ENCODE assay signal across 7 cellular contexts in genomic region chr1:3623441-3624150, GRCh38. TPM values are rescaled to one million over a fixed set of nuclear protein-coding genes. Genes with fewer than 3 reads are reported as not detected.
DNase-seq lines count a peak whose midpoint lies in the region; ATAC-seq lines count a peak whose summit lies in the region.

No MANE protein-coding gene starts in this region.

- peak overlapping the region; percentile 73 for H3K4me3 ChIP-seq in Jurkat, Clone E6-1 (ENCODE audit: low read length)
- peak overlapping the region; percentile 85 to 99 (median 90) for H3K4me3 ChIP-seq in subcutaneous abdominal adipose tissue (ENCODE audit: low read depth in 1 of 5, low read length in 5 of 5)

- H3K9me3 ChIP-seq in subcutaneous abdominal adipose tissue (ENCODE audit: control insufficient read depth in 5 of 5, low read length in 5 of 5): no peaks in the 10 kb centered on the region

- H3K9ac ChIP-seq in subcutaneous abdominal adipose tissue (ENCODE audit: low read length in 5 of 5): peak overlapping the region; percentile 42 to 87 (median 60)

- H3K27ac ChIP-seq in angular gyrus (ENCODE audit: low read depth, low read length) (peak overlapping the region; percentile 83), subcutaneous abdominal adipose tissue (ENCODE audit: low read depth, low read length) (peak overlapping the region; percentile 54)

- peaks cover 0 to 2% (median 0%) of the 10 kb centered on the region in 5 donors for H3K27me3 ChIP-seq in subcutaneous abdominal adipose tissue (ENCODE audit: control insufficient read depth in 5 of 5, insufficient read depth in 4 of 5, low read length in 5 of 5)

- H3K36me3 ChIP-seq in subcutaneous abdominal adipose tissue (ENCODE audit: control insufficient read depth in 5 of 5, insufficient read depth in 5 of 5, low read length in 5 of 5): peaks cover 0 to 17% (median 15%) of the 10 kb centered on the region in 5 donors

- ATAC-seq in HG02678 (IDR thresholded peaks at IDR 0.05; ENCODE audit: unreplicated experiment) (no peak), HG03342 (IDR thresholded peaks at IDR 0.05; ENCODE audit: unreplicated experiment) (no peak)

- peaks cover 15 to 43% (median 30%) of the 10 kb centered on the region in 5 donors for H3K4me1 ChIP-seq in subcutaneous abdominal adipose tissue (ENCODE audit: control insufficient read depth in 5 of 5, insufficient read depth in 5 of 5, low read length in 5 of 5)

- DNase-seq in Jurkat, Clone E6-1 (ENCODE audit: low read depth, low spot score): no peak
- peak; percentile 7 for DNase-seq in kidney tubule cell (ENCODE audit: low spot score)
- DNase-seq in stimulated activated naive CD4-positive, alpha-beta T cell treated with Interleukin-2 at 50 U/mL for 16 hours (lab: John Stamatoyannopoulos, UW): no peak

RNA-seq across cellular contexts. Expression of gene TPRG1L, which starts 1.2 kb away (rescaled TPM):
- 21.3 TPM for polyA plus RNA-seq in Jurkat, Clone E6-1 (2012; ENCODE audit: insufficient read depth, insufficient read length)

RNA-seq across cellular contexts. Expression of gene MEGF6, which starts 12.3 kb away (rescaled TPM):
- polyA plus RNA-seq in Jurkat, Clone E6-1 (2012; ENCODE audit: insufficient read depth, insufficient read length): 1.7 TPM

RNA-seq across cellular contexts. Expression of gene WRAP73, which starts 26.3 kb away (rescaled TPM):
- 71.2 TPM for polyA plus RNA-seq in Jurkat, Clone E6-1 (2012; ENCODE audit: insufficient read depth, insufficient read length)

RNA-seq across cellular contexts. Expression of gene TP73, which starts 28.7 kb away (rescaled TPM):
- not detected for polyA plus RNA-seq in Jurkat, Clone E6-1 (2012; ENCODE audit: insufficient read depth, insufficient read length)
